In the genomic region with DNA sequence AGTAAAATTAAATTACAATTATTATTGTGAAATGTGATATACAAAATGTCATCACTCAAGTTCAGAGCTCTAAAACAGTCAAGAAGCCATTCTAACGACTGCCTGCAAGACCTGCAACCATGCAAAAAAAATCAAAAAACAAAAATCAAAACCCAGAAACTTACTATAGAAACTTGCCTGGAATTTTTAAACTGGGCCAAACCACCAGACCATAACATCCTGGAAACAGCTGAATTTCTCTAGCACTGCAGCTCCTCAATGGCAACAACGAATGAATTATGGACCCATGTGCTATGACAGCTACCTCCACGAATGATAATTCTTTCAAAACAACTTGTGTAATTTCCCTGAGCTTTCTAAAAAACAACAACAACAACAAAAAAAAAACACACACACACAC, we compare ENCODE assay signal across 30 cellular contexts.
DNase-seq lines count a peak whose midpoint lies in the region; ATAC-seq, FAIRE-seq and TF ChIP-seq lines count a peak whose summit lies in the region.
"Had no signal": no experiment of that assay in that cellular context is flagged by ENCODE, and none has a peak within 500 bp of the region (broad histone marks: within the 10 kb centered on the region; RNA-seq: fewer than 3 reads in every experiment).

No MANE protein-coding gene starts in this region.

- H3K9me3 Mint-ChIP-seq in mesothelial cell of epicardium: peaks cover 1% of the 10 kb centered on the region
- H3K9me3 Mint-ChIP-seq in activated CD8-positive, alpha-beta memory T cell treated with anti-CD3 and anti-CD28 coated beads, Interleukin-2, amount 10 ng/mL, durations not matched to agents 7 days and 5 days (ENCODE audit: low read depth): no peaks in the 10 kb centered on the region
- H3K9me3 Mint-ChIP-seq: CD4-positive, alpha-beta T cell; IgD-negative memory B cell; neural progenitor cell; stimulated activated naive B cell treated with anti-CD40 and anti-IgM and Interleukin-4, amounts not matched to agents 10 μg/mL and 1 μg/mL and 100 μg/mL, for 72 hours had no signal

- H3K27me3 Mint-ChIP-seq in mesothelial cell of epicardium (ENCODE audit: low read depth): no peaks in the 10 kb centered on the region
- H3K27me3 Mint-ChIP-seq in activated CD8-positive, alpha-beta memory T cell treated with anti-CD3 and anti-CD28 coated beads, Interleukin-2, amount 10 ng/mL, durations not matched to agents 7 days and 5 days: peaks cover 2% of the 10 kb centered on the region
- H3K27me3 Mint-ChIP-seq: IgD-negative memory B cell had no signal

- H3K4me3 Mint-ChIP-seq in mesothelial cell of epicardium: no peak overlapping the region
- no peak overlapping the region for H3K4me3 Mint-ChIP-seq in activated CD8-positive, alpha-beta memory T cell treated with anti-CD3 and anti-CD28 coated beads, Interleukin-2, amount 10 ng/mL, durations not matched to agents 7 days and 5 days
- H3K4me3 Mint-ChIP-seq: CD4-positive, alpha-beta T cell; IgD-negative memory B cell; neural progenitor cell; stimulated activated naive B cell treated with anti-CD40 and anti-IgM and Interleukin-4, amounts not matched to agents 10 μg/mL and 1 μg/mL and 100 μg/mL, for 72 hours had no signal

- peak overlapping the region; percentile 41 for H3K27ac Mint-ChIP-seq in mesothelial cell of epicardium
- no peak overlapping the region for H3K27ac Mint-ChIP-seq in activated CD8-positive, alpha-beta memory T cell treated with anti-CD3 and anti-CD28 coated beads, Interleukin-2, amount 10 ng/mL, durations not matched to agents 7 days and 5 days
- H3K27ac Mint-ChIP-seq: CD4-positive, alpha-beta T cell; neural progenitor cell; stimulated activated naive B cell treated with anti-CD40 and anti-IgM and Interleukin-4, amounts not matched to agents 10 μg/mL and 1 μg/mL and 100 μg/mL, for 72 hours had no signal

- intact Hi-C loops in Right ventricle myocardium superior (cut with DNase I): no loop called here

- no peak for TF ChIP-seq CTCF in mesothelial cell of epicardium (IDR thresholded peaks at IDR 0.05; ENCODE audit: unreplicated experiment)

- CTCF ChIA-PET in activated CD8-positive, alpha-beta memory T cell treated with anti-CD3 and anti-CD28 coated beads, Interleukin-2, amount 10 ng/mL, durations not matched to agents 7 days and 5 days (lab: Charles Lee): interaction anchor here (1.0 kb wide), 1 partner anchor 15 kb away, joined by 3 read pairs; no protein-coding TSS in a partner anchor

- no peak for FAIRE-seq in HTR-8/SVneo (lab: Jason Lieb, UNC)
- FAIRE-seq: kidney had no signal

- peak; percentile 64 for DNase-seq in AG08395 (ENCODE audit: low spot score)
- peak; percentile 20 for DNase-seq in NCI-H446 treated with DMSO at 0.1 percent for 48 hours (lab: John Stamatoyannopoulos, UW)
- DNase-seq in fibroblast of gingiva (ENCODE audit: low read depth): peak; percentile 51
- DNase-seq in mesothelial cell of epicardium (ENCODE audit: low spot score in 2 of 2, unreplicated experiment in 2 of 2): no peak
- DNase-seq in activated CD8-positive, alpha-beta memory T cell treated with anti-CD3 and anti-CD28 coated beads, Interleukin-2, amount 10 ng/mL, durations not matched to agents 7 days and 5 days: no peak
- DNase-seq in HTR-8/SVneo (ENCODE audit: insufficient read length, low spot score): no peak
- no peak for DNase-seq in SKM-1 treated with dmso at 0.1 percent for 144 hours (lab: John Stamatoyannopoulos, UW; ENCODE audit: unreplicated experiment)
- DNase-seq in Right ventricle myocardium superior: no peak
- DNase-seq: activated CD4-positive, alpha-beta T cell treated with anti-CD3 and anti-CD28 coated beads for 4 hours; activated CD8-positive, alpha-beta memory T cell treated with anti-CD3 and anti-CD28 coated beads for 24 hours; activated gamma-delta T cell; activated T-cell treated with anti-CD3 and anti-CD28 coated beads, Interleukin-2, amount 50 U/mL, for 1 hour; CD4-positive, alpha-beta T cell; DMS 273 treated with DMSO at 0.1 percent for 48 hours; EL; glutamatergic neuron; kidney; NCI-H1105; NCI-H187 treated with DMSO at 0.1 percent for 48 hours; NCI-H524 treated with DMSO at 0.1 percent for 48 hours; NK-92 treated with Interleukin-12 subunit alpha and Interleukin-12 subunit beta, amount 100 ng/mL, for 24 hours; PC-3; right cardiac atrium; SHP77; stimulated activated CD4-positive, alpha-beta T cell treated with anti-CD3 and anti-CD28 coated beads, Interleukin-12 subunit alpha, Interleukin-12 subunit beta, amount 100 ng/mL, for 4 hours; stimulated activated CD4-positive, alpha-beta T cell treated with anti-CD3 and anti-CD28 coated beads, Interleukin-4, amount 100 ng/mL, for 4 hours; stimulated activated naive B cell treated with anti-CD40 and anti-IgM and Interleukin-4, amounts not matched to agents 10 μg/mL and 1 μg/mL and 100 μg/mL, for 72 hours; upper lobe of right lung had no signal

- ATAC-seq in activated CD8-positive, alpha-beta memory T cell treated with anti-CD3 and anti-CD28 coated beads, Interleukin-2, amount 10 ng/mL, durations not matched to agents 7 days and 5 days: no peak
- ATAC-seq in Right ventricle myocardium superior (ENCODE audit: poor library complexity): no peak
- ATAC-seq: PC-3; right cardiac atrium; stimulated activated naive B cell treated with anti-CD40 and anti-IgM and Interleukin-4, amounts not matched to agents 10 μg/mL and 1 μg/mL and 100 μg/mL, for 72 hours; upper lobe of right lung had no signal

- no peaks in the 10 kb centered on the region for H3K36me3 Mint-ChIP-seq in mesothelial cell of epicardium
- H3K36me3 Mint-ChIP-seq in activated CD8-positive, alpha-beta memory T cell treated with anti-CD3 and anti-CD28 coated beads, Interleukin-2, amount 10 ng/mL, durations not matched to agents 7 days and 5 days: no peaks in the 10 kb centered on the region
- H3K36me3 Mint-ChIP-seq: neural progenitor cell; stimulated activated naive B cell treated with anti-CD40 and anti-IgM and Interleukin-4, amounts not matched to agents 10 μg/mL and 1 μg/mL and 100 μg/mL, for 72 hours had no signal

- H3K4me1 Mint-ChIP-seq in mesothelial cell of epicardium: peaks cover 32% of the 10 kb centered on the region
- no peaks in the 10 kb centered on the region for H3K4me1 Mint-ChIP-seq in activated CD8-positive, alpha-beta memory T cell treated with anti-CD3 and anti-CD28 coated beads, Interleukin-2, amount 10 ng/mL, durations not matched to agents 7 days and 5 days
- H3K4me1 Mint-ChIP-seq: IgD-negative memory B cell; neural progenitor cell; stimulated activated naive B cell treated with anti-CD40 and anti-IgM and Interleukin-4, amounts not matched to agents 10 μg/mL and 1 μg/mL and 100 μg/mL, for 72 hours had no signal

Comparison
In these comparisons a context has a peak if more than half of its experiments do, and no peak if none do; other contexts are left out.
1. DNase-seq: peak in AG08395 (single experiment), NCI-H446 treated with DMSO at 0.1 percent for 48 hours (single experiment) and fibroblast of gingiva (single experiment); none in mesothelial cell of epicardium (0 of 2), activated CD8-positive, alpha-beta memory T cell treated with anti-CD3 and anti-CD28 coated beads, Interleukin-2, amount 10 ng/mL, durations not matched to agents 7 days and 5 days (single experiment), HTR-8/SVneo (single experiment), SKM-1 treated with dmso at 0.1 percent for 144 hours (single experiment) and Right ventricle myocardium superior (single experiment).